ENCODE assay signal across 8 cellular contexts in the genomic region with DNA sequence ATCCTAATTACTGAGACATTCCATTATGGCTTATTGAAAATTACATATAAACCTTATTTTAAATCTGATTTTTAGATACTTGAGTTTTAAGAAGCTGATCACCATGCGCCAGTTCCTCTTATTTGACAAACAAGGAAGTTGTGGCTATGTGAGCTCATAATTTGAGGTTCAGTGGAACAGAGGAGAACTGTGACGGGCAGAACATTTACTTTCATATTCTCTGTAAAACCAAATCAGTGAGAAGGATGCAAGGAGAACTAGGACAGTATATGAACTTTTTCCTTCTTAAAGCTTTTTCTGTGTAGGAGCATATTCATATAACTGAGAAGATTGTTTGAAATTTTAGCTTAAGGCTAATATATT. TPM values are rescaled to one million over a fixed set of nuclear protein-coding genes. Genes with fewer than 3 reads are reported as not detected.
DNase-seq lines count a peak whose midpoint lies in the region; ATAC-seq and TF ChIP-seq lines count a peak whose summit lies in the region.

No MANE protein-coding gene starts in this region.

- H4K8ac ChIP-seq in H9 (replicated peaks; ENCODE audit: insufficient read length, low read depth, low read length) = no peak overlapping the region

- no peak overlapping the region for H4K91ac ChIP-seq in H9 (ENCODE audit: insufficient read length, low read depth, low read length)

- H3K9me3 ChIP-seq in H9 (ENCODE audit: control insufficient read depth, low read depth, low read length) = no peaks in the 10 kb centered on the region
- no peaks in the 10 kb centered on the region for H3K9me3 ChIP-seq in thyroid gland

- H3K23ac ChIP-seq in H9 (ENCODE audit: insufficient read length, low read depth, low read length) = no peak overlapping the region

- no peaks in the 10 kb centered on the region for H4K20me1 ChIP-seq in H9 (ENCODE audit: control insufficient read depth, insufficient read depth, insufficient read length)

- H2AFZ ChIP-seq in H9 (ENCODE audit: low read length) = no peak overlapping the region

- no peaks in the 10 kb centered on the region for H3K23me2 ChIP-seq in H9 (ENCODE audit: insufficient read length, low read depth, low read length, poor library complexity, severe bottlenecking)

- no peaks in the 10 kb centered on the region for H3K27me3 Mint-ChIP-seq in H9 (ENCODE audit: low read depth)

- no peak overlapping the region for H3K14ac ChIP-seq in H9 (ENCODE audit: insufficient read depth, low read length)

- no peaks in the 10 kb centered on the region for H3K79me1 ChIP-seq in H9 (ENCODE audit: insufficient read depth, low read depth, low read length, poor library complexity, severe bottlenecking)

- no peak overlapping the region for H2BK20ac ChIP-seq in H9 (ENCODE audit: low read depth, low read length, poor library complexity, severe bottlenecking)

- peaks cover 0 to 9% (median 2%) of the 10 kb centered on the region in 3 experiments; a peak in 4 of 7 replicates for H3K36me3 Mint-ChIP-seq in H9 (ENCODE audit: insufficient read depth in 1 of 3, low read depth in 3 of 3)

- no peak overlapping the region for H2BK5ac ChIP-seq in H9 (ENCODE audit: insufficient read length, low read length)

- H3K27me3 ChIP-seq in H9 (ENCODE audit: insufficient read depth, low read length) = no peaks in the 10 kb centered on the region
- no peaks in the 10 kb centered on the region for H3K27me3 ChIP-seq in thyroid gland

- H3K9ac ChIP-seq in H9 (ENCODE audit: extremely low read depth, insufficient read length, low read length) = no peak overlapping the region

- H3K4me2 ChIP-seq in H9 (ENCODE audit: insufficient read depth, insufficient read length, low read length) = no peak overlapping the region

- peak; percentile 60 for ATAC-seq in GM18519 (IDR thresholded peaks at IDR 0.05; ENCODE audit: low FRiP score, unreplicated experiment)
- peak; percentile 77 for ATAC-seq in GM21528 (IDR thresholded peaks at IDR 0.05; ENCODE audit: low FRiP score, unreplicated experiment)

- H3K4me3 Mint-ChIP-seq in H9 = no peak overlapping the region

- H3K9me3 Mint-ChIP-seq in H9 = no peaks in the 10 kb centered on the region; a peak in 1 of 5 replicates

- no peak overlapping the region for H3K18ac ChIP-seq in H9 (ENCODE audit: insufficient read length, low read depth, low read length)

- peaks cover 0 to 5% of the 10 kb centered on the region in 2 experiments; a peak in 1 of 4 replicates for H3K4me1 Mint-ChIP-seq in H9

- TF ChIP-seq POLR2A in thyroid gland (IDR thresholded peaks at IDR 0.05) = no peak

- H3K27ac Mint-ChIP-seq in H9 = no peak overlapping the region

- H2BK12ac ChIP-seq in H9 (ENCODE audit: insufficient read length, low read depth, low read length) = no peak overlapping the region

- H3K79me2 ChIP-seq in H9 (ENCODE audit: insufficient read depth, low read length) = peaks cover 2% of the 10 kb centered on the region; the same call in 1 of the 2 replicates

- H2BK120ac ChIP-seq in H9 (ENCODE audit: low read depth, low read length, poor library complexity, severe bottlenecking) = no peak overlapping the region

- no peak overlapping the region for H2AK5ac ChIP-seq in H9 (ENCODE audit: insufficient read length, low read length)

- DNase-seq in KG1 (lab: John Stamatoyannopoulos, UW) (peak; percentile 54), H9 (no peak), thyroid gland (no peak), middle frontal gyrus (ENCODE audit: extremely low spot score, low spot score) (no peak), NCI-H524 treated with DMSO at 0.1 percent for 48 hours (lab: John Stamatoyannopoulos, UW) (no peak)
- peak; percentile 81 for DNase-seq in central memory CD4-positive, alpha-beta T cell

- TF ChIP-seq CTCF in H9 (conservative IDR thresholded peaks at IDR 0.05) (no peak), thyroid gland (IDR thresholded peaks at IDR 0.05) (no peak)

- intact Hi-C loops in thyroid gland (cut with DNase I) = no loop called here

- no peak overlapping the region for H4K5ac ChIP-seq in H9 (ENCODE audit: insufficient read length, low read depth, low read length)

- WGBS in H9 (ENCODE audit: extremely low coverage, insufficient read length, low lambda C conversion rate) = no CpG with 5 or more reads among the region's 2 CpGs
- 86 to 89% methylated on average over 2 of the region's 2 CpGs for WGBS in thyroid gland, 2 donors

- no peaks in the 10 kb centered on the region; the same call in 1 of the 2 replicates for H3K4me1 ChIP-seq in H9 (ENCODE audit: insufficient read depth, low read length)
- no peaks in the 10 kb centered on the region for H3K4me1 ChIP-seq in thyroid gland

- H3T11ph ChIP-seq in H9 (ENCODE audit: low read length) = no peak overlapping the region

- no peaks in the 10 kb centered on the region for H3K36me3 ChIP-seq in thyroid gland

- H3K4ac ChIP-seq in H9 (ENCODE audit: low read depth, low read length) = no peak overlapping the region

- no peak overlapping the region for H3K27ac ChIP-seq in H9 (ENCODE audit: insufficient read length, low read depth, low read length)
- no peak overlapping the region for H3K27ac ChIP-seq in thyroid gland

- H3K4me3 ChIP-seq in thyroid gland (replicated peaks in 1 of 3) = no peak overlapping the region

- H3K56ac ChIP-seq in H9 (ENCODE audit: insufficient read length, low read depth, low read length) = no peak overlapping the region

- H2BK15ac ChIP-seq in H9 (ENCODE audit: low read depth, low read length) = no peak overlapping the region

RNA-seq across cellular contexts. Expression of a gene that starts 25.3 kb away (rescaled TPM):
- total RNA-seq in H9 (2021) (25.8 and 26.2 TPM in 2 replicates), thyroid gland (10 to 100 TPM; 16.4 to 39.1 (median 18.5) TPM)

Comparison
In these comparisons a context has a peak if more than half of its experiments do, and no peak if none do; other contexts are left out.
1. DNase-seq: peak in KG1 (single experiment) and central memory CD4-positive, alpha-beta T cell (single experiment); none in H9 (single experiment), thyroid gland (0 of 2), middle frontal gyrus (single experiment) and NCI-H524 treated with DMSO at 0.1 percent for 48 hours (single experiment).